Comparison of ENCODE assay signal across 7 cellular contexts in genomic region chr1:83882906-83883305, GRCh38.
A peak's percentile ranks its signal among the peaks of the same experiment; 100 is the strongest.
DNase-seq lines count a peak whose midpoint lies in the region; ATAC-seq and TF ChIP-seq lines count a peak whose summit lies in the region.

No MANE protein-coding gene starts in this region.

- H3K4me1 ChIP-seq in osteoblast (ENCODE audit: insufficient read depth, low read length) = peaks cover 10% of the 10 kb centered on the region
- H3K4me1 ChIP-seq in aorta (ENCODE audit: control insufficient read depth in 1 of 2, insufficient read depth in 2 of 2, low read length in 2 of 2) = peaks cover 0 to 2% of the 10 kb centered on the region in 2 donors
- H3K4me1 ChIP-seq in CD8-positive, alpha-beta T cell (ENCODE audit: insufficient read depth, low read length) = no peaks in the 10 kb centered on the region

- TF ChIP-seq CTCF in osteoblast (IDR thresholded peaks at IDR 0.05; ENCODE audit: extremely low read depth, low read depth, low read length) = peak; percentile 59
- no peak for TF ChIP-seq CTCF in CD8-positive, alpha-beta T cell (IDR thresholded peaks at IDR 0.05)

- POLR2A ChIA-PET in CD8-positive, alpha-beta T cell (lab: Charles Lee) = no interaction called here

- CTCF ChIA-PET in CD8-positive, alpha-beta T cell (lab: Charles Lee) = no interaction called here

- H3K27ac ChIP-seq in osteoblast (ENCODE audit: low read depth, low read length) (no peak overlapping the region), aorta (ENCODE audit: low read depth in 1 of 2, low read length in 2 of 2) (no peak overlapping the region)
- no peak overlapping the region for H3K27ac ChIP-seq in CD8-positive, alpha-beta T cell (ENCODE audit: low read depth, low read length)

- H4K20me1 ChIP-seq in osteoblast (ENCODE audit: insufficient read depth, low read length) = no peaks in the 10 kb centered on the region

- intact Hi-C loops in aorta (cut with DNase I) = no loop called here
- intact Hi-C loops in CD8-positive, alpha-beta T cell (cut with DNase I, micrococcal nuclease) = no loop called here

- WGBS in aorta, 2 donors = 13 to 16% methylated on average over 2 of the region's 2 CpGs

- H3K27me3 Mint-ChIP-seq in CD8-positive, alpha-beta T cell (ENCODE audit: low read depth) = peaks cover 10% of the 10 kb centered on the region

- H3K9me3 ChIP-seq in osteoblast (ENCODE audit: low read depth, low read length) (no peaks in the 10 kb centered on the region), aorta (ENCODE audit: control insufficient read depth, low read length) (no peaks in the 10 kb centered on the region)
- H3K9me3 ChIP-seq in CD8-positive, alpha-beta T cell (ENCODE audit: low read length) = no peaks in the 10 kb centered on the region

- no peaks in the 10 kb centered on the region for H3K9me3 Mint-ChIP-seq in CD8-positive, alpha-beta T cell

- H3K4me3 ChIP-seq in osteoblast (ENCODE audit: insufficient read depth, low read length) (no peak overlapping the region), aorta (ENCODE audit: low read length in 2 of 2) (no peak overlapping the region)
- H3K4me3 ChIP-seq in CD8-positive, alpha-beta T cell (ENCODE audit: low read depth, low read length) = no peak overlapping the region

- peak; percentile 73 for DNase-seq in NCI-H146 (lab: John Stamatoyannopoulos, UW)
- DNase-seq in brain pericyte (ENCODE audit: low read depth, low spot score) = peak; percentile 11
- DNase-seq in osteoblast (ENCODE audit: insufficient read length, low spot score, missing footprints) = no peak
- no peak for DNase-seq in aorta
- no peak for DNase-seq in CD8-positive, alpha-beta T cell

- H3K36me3 ChIP-seq in osteoblast (ENCODE audit: insufficient read depth, low read length) (no peaks in the 10 kb centered on the region), aorta (ENCODE audit: control insufficient read depth in 1 of 2, insufficient read depth in 2 of 2, low read length in 1 of 2) (no peaks in the 10 kb centered on the region)
- H3K36me3 ChIP-seq in CD8-positive, alpha-beta T cell (ENCODE audit: insufficient read depth, low read length) = no peaks in the 10 kb centered on the region

- no peak overlapping the region for H2AFZ ChIP-seq in osteoblast (ENCODE audit: low read length)

- no peaks in the 10 kb centered on the region for H3K79me2 ChIP-seq in osteoblast (ENCODE audit: insufficient read depth, low read length)

- H3K27me3 ChIP-seq in osteoblast (ENCODE audit: insufficient read depth, low read length) = no peaks in the 10 kb centered on the region
- no peaks in the 10 kb centered on the region for H3K27me3 ChIP-seq in aorta (ENCODE audit: control insufficient read depth in 1 of 2, insufficient read depth in 2 of 2, low read length in 1 of 2)
- no peaks in the 10 kb centered on the region for H3K27me3 ChIP-seq in CD8-positive, alpha-beta T cell (ENCODE audit: insufficient read depth, low read length)

- H3K27ac Mint-ChIP-seq in CD8-positive, alpha-beta T cell = no peak overlapping the region

- H3K4me3 Mint-ChIP-seq in CD8-positive, alpha-beta T cell = no peak overlapping the region

- no peaks in the 10 kb centered on the region for H3K36me3 Mint-ChIP-seq in CD8-positive, alpha-beta T cell

- H3K4me1 Mint-ChIP-seq in CD8-positive, alpha-beta T cell (ENCODE audit: low read depth) = no peaks in the 10 kb centered on the region

- no peak overlapping the region for H3K4me2 ChIP-seq in osteoblast (ENCODE audit: insufficient read depth, low read length)

- ATAC-seq in GM18867 (IDR thresholded peaks at IDR 0.05; ENCODE audit: unreplicated experiment) (peak; percentile 57), aorta (ENCODE audit: low FRiP score) (no peak), GM18907 (IDR thresholded peaks at IDR 0.05; ENCODE audit: unreplicated experiment) (no peak)
- no peak for ATAC-seq in CD8-positive, alpha-beta T cell

Comparison
In these comparisons a context has a peak if more than half of its experiments do, and no peak if none do; other contexts are left out.
1. DNase-seq: peak in NCI-H146 (single experiment) and brain pericyte (single experiment); none in osteoblast (single experiment), aorta (0 of 2) and CD8-positive, alpha-beta T cell (0 of 7).